Comparison of ENCODE assay signal across 1 cellular context in the genomic region with DNA sequence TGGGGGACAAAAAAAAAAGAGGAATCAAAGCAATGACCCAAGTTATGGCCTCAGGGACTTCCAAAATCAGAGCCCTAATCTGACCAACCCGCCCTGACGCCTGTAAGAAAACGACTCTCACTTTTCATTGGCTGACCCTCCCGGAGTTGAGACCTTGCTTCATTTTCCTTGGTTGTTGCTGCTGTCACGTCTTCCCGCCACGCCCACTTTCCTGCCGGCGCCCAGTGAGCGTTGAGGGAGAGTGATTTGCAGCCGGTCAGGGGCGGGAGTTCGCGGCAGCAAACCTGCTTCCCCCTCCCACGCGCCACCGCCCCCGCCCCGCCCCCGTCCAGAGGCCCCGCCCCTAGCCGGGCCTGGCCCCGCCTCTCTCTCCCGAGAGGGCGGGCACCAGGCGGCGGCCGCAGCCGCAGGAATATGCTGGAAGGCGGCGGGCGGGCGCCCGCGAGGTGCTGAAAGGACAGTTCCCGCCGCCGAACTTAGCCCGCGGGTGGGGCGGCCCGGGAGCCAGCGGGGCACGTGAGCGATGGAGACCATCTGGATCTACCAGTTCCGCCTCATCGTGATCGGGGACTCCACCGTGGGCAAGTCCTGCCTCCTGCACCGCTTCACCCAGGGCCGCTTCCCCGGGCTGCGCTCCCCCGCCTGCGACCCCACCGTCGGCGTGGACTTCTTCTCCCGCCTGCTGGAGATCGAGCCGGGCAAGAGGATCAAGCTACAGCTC.
TF ChIP-seq lines count a peak whose summit lies in the region.

Gene RAB39A, plus strand, starts transcription at position 403 of the 721 bp plus-strand sequence. Its CDS starts 121 bp downstream, at position 524.

TF ChIP-seq in HepG2, 621 proteins besides CTCF, POLR2A, EP300 and RAD21 (continued from another document):
- TF ChIP-seq, protein P1, sequence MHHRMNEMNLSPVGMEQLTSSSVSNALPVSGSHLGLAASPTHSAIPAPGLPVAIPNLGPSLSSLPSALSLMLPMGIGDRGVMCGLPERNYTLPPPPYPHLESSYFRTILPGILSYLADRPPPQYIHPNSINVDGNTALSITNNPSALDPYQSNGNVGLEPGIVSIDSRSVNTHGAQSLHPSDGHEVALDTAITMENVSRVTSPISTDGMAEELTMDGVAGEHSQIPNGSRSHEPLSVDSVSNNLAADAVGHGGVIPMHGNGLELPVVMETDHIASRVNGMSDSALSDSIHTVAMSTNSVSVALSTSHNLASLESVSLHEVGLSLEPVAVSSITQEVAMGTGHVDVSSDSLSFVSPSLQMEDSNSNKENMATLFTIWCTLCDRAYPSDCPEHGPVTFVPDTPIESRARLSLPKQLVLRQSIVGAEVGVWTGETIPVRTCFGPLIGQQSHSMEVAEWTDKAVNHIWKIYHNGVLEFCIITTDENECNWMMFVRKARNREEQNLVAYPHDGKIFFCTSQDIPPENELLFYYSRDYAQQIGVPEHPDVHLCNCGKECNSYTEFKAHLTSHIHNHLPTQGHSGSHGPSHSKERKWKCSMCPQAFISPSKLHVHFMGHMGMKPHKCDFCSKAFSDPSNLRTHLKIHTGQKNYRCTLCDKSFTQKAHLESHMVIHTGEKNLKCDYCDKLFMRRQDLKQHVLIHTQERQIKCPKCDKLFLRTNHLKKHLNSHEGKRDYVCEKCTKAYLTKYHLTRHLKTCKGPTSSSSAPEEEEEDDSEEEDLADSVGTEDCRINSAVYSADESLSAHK (CRISPR knock-in tag; IDR thresholded peaks at IDR 0.05; ENCODE audit: borderline replicate concordance): no peak
- TF ChIP-seq SP2 (CRISPR knock-in tag; IDR thresholded peaks at IDR 0.05) (peak; percentile 65), KMT2B (CRISPR knock-in tag; IDR thresholded peaks at IDR 0.05) (no peak)
